Comparison of ENCODE assay signal across 18 cellular contexts in the genomic region with DNA sequence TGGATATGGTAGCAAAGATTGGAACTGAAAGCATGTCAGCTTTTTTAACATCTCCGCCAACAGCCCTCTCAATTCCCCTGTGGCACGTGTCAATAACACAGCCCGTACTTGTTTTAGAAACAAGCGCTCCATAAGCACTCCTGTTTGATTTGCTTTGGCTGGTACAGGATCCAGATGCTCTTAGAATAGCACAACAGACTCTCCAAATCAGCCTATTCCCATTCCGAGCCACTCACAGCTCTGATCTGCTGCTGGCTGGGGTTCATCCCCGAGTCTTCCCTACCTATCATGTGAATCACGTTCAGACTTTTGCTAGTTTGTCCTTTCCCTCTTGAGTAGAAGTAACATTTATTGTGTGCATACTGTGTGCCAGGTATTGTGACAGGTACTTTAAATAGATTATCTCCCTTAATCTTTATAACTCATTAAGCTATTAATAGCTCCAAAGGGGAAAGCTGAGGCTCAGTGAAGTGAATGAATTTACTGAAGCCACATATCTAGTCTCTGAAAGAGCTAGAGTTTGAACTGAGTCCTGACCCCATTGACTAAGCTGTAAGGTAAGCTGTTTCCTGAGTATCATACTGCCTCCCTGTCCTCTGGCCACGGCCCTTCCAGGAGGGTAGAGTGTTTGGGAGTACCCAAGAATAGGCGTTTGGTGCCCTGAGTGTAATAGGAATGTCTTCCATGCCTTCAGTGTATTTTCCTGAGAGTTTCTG. TPM values are rescaled to one million over a fixed set of nuclear protein-coding genes. Genes with fewer than 3 reads are reported as not detected.
A peak's percentile ranks its signal among the peaks of the same experiment; 100 is the strongest.
DNase-seq lines count a peak whose midpoint lies in the region; ATAC-seq and TF ChIP-seq lines count a peak whose summit lies in the region.
"Had no signal": no experiment of that assay in that cellular context is flagged by ENCODE, and none has a peak within 500 bp of the region (broad histone marks: within the 10 kb centered on the region; RNA-seq: fewer than 3 reads in every experiment).

No MANE protein-coding gene starts in this region.

- H3K9me3 ChIP-seq in T-helper 17 cell (ENCODE audit: control insufficient read depth, low read length, poor library complexity, severe bottlenecking) (no peaks in the 10 kb centered on the region), lung (ENCODE audit: control insufficient read depth in 2 of 2, insufficient read depth in 1 of 2, low read length in 1 of 2) (no peaks in the 10 kb centered on the region)
- H3K9me3 ChIP-seq: ascending aorta, testis had no signal

- H3K4me1 ChIP-seq in lung (ENCODE audit: control insufficient read depth in 2 of 2, insufficient read depth in 2 of 2, low read length in 2 of 2) = peaks cover 24 to 57% of the 10 kb centered on the region in 2 donors

- H3K4me1 Mint-ChIP-seq in natural killer cell = peaks cover 90 to 91% of the 10 kb centered on the region in 2 donors
- peaks cover 76 to 81% of the 10 kb centered on the region in 2 donors for H3K4me1 Mint-ChIP-seq in natural killer cell treated with Interleukin-12 subunit alpha and Interleukin-12 subunit beta and Interleukin-15 and Interleukin-18, amount 100 ng/mL, for 72 hours (ENCODE audit: low read depth in 2 of 2)
- H3K4me1 Mint-ChIP-seq in T-helper 17 cell = peaks cover 72% of the 10 kb centered on the region

- WGBS in lung, 2 donors = 56 to 79% methylated on average over 9 of the region's 9 CpGs

- no peaks in the 10 kb centered on the region for H3K36me3 ChIP-seq in lung (ENCODE audit: control insufficient read depth in 2 of 2, insufficient read depth in 2 of 2, low read length in 2 of 2)
- H3K36me3 ChIP-seq: ascending aorta had no signal

- H3K27ac Mint-ChIP-seq in natural killer cell (peak overlapping the region; percentile 74 to 76), T-helper 17 cell (peak overlapping the region; percentile 6)
- H3K27ac Mint-ChIP-seq in natural killer cell treated with Interleukin-12 subunit alpha and Interleukin-12 subunit beta and Interleukin-15 and Interleukin-18, amount 100 ng/mL, for 72 hours = peak overlapping the region in 1 of 2 donors; percentile 14
- H3K27ac Mint-ChIP-seq: activated CD8-positive, alpha-beta T cell treated with anti-CD3 and anti-CD28 coated beads for 36 hours; dendritic cell treated with granulocyte-macrophage colony-stimulating factor and Interleukin-4, amounts not matched to agents 40 ng/mL and 50 ng/mL, for 4 days had no signal

- DNase-seq in natural killer cell (no peak), T-helper 17 cell (no peak), lung (ENCODE audit: low spot score) (no peak), NOMO-1 treated with DMSO at 0.1 percent for 48 hours (lab: John Stamatoyannopoulos, UW; ENCODE audit: unreplicated experiment) (no peak), KG1 (lab: John Stamatoyannopoulos, UW) (no peak)
- no peak for DNase-seq in natural killer cell treated with Interleukin-12 subunit alpha and Interleukin-12 subunit beta and Interleukin-15 and Interleukin-18, amount 100 ng/mL, for 72 hours (ENCODE audit: low spot score)
- DNase-seq in activated CD8-positive, alpha-beta memory T cell treated with anti-CD3 and anti-CD28 coated beads, Interleukin-2, amount 50 U/mL, for 4 hours = no peak
- DNase-seq: activated CD8-positive, alpha-beta T cell treated with anti-CD3 and anti-CD28 coated beads for 36 hours; activated effector memory CD4-positive, alpha-beta T cell treated with Interleukin-2 at 50 U/mL for 16 hours; left colon; naive B cell; NCI-H2227 treated with DMSO at 0.1 percent for 48 hours; testis had no signal

- H3K27me3 Mint-ChIP-seq in natural killer cell (ENCODE audit: low read depth in 2 of 2) = no peaks in the 10 kb centered on the region
- no peaks in the 10 kb centered on the region for H3K27me3 Mint-ChIP-seq in natural killer cell treated with Interleukin-12 subunit alpha and Interleukin-12 subunit beta and Interleukin-15 and Interleukin-18, amount 100 ng/mL, for 72 hours
- no peaks in the 10 kb centered on the region for H3K27me3 Mint-ChIP-seq in T-helper 17 cell
- H3K27me3 Mint-ChIP-seq: activated CD8-positive, alpha-beta T cell treated with anti-CD3 and anti-CD28 coated beads for 36 hours; dendritic cell treated with granulocyte-macrophage colony-stimulating factor and Interleukin-4, amounts not matched to agents 40 ng/mL and 50 ng/mL, for 4 days; naive B cell had no signal

- H3K4me3 ChIP-seq in lung = no peak overlapping the region
- H3K4me3 ChIP-seq: ascending aorta, testis had no signal

- no peaks in the 10 kb centered on the region for H3K9me3 Mint-ChIP-seq in natural killer cell
- H3K9me3 Mint-ChIP-seq in natural killer cell treated with Interleukin-12 subunit alpha and Interleukin-12 subunit beta and Interleukin-15 and Interleukin-18, amount 100 ng/mL, for 72 hours = no peaks in the 10 kb centered on the region
- H3K9me3 Mint-ChIP-seq: activated CD8-positive, alpha-beta T cell treated with anti-CD3 and anti-CD28 coated beads for 36 hours; dendritic cell treated with granulocyte-macrophage colony-stimulating factor and Interleukin-4, amounts not matched to agents 40 ng/mL and 50 ng/mL, for 4 days; naive B cell had no signal

- intact Hi-C loops in natural killer cell (cut with micrococcal nuclease) = loop anchor here (10.0 kb wide), 1 partner anchor 46 kb away; the partner anchor contains the start of gene RALY

- TF ChIP-seq CTCF in natural killer cell (IDR thresholded peaks at IDR 0.05) = no peak
- TF ChIP-seq CTCF in lung (IDR thresholded peaks at IDR 0.05; ENCODE audit: control extremely low read depth, extremely low read depth) = no peak

- no peak overlapping the region for H3K27ac ChIP-seq in lung (ENCODE audit: low read depth in 1 of 2, low read length in 1 of 2)
- H3K27ac ChIP-seq: ascending aorta, testis had no signal

- H3K36me3 Mint-ChIP-seq in natural killer cell (no peaks in the 10 kb centered on the region), T-helper 17 cell (ENCODE audit: low read depth) (peaks cover 6% of the 10 kb centered on the region)
- peaks cover 4% of the 10 kb centered on the region for H3K36me3 Mint-ChIP-seq in natural killer cell treated with Interleukin-12 subunit alpha and Interleukin-12 subunit beta and Interleukin-15 and Interleukin-18, amount 100 ng/mL, for 72 hours
- H3K36me3 Mint-ChIP-seq: naive B cell had no signal

- H3K27me3 ChIP-seq in lung (ENCODE audit: control insufficient read depth, insufficient read depth) = no peaks in the 10 kb centered on the region
- H3K27me3 ChIP-seq: ascending aorta, testis had no signal

- H3K4me3 Mint-ChIP-seq in natural killer cell = no peak overlapping the region
- no peak overlapping the region for H3K4me3 Mint-ChIP-seq in natural killer cell treated with Interleukin-12 subunit alpha and Interleukin-12 subunit beta and Interleukin-15 and Interleukin-18, amount 100 ng/mL, for 72 hours
- no peak overlapping the region for H3K4me3 Mint-ChIP-seq in T-helper 17 cell
- H3K4me3 Mint-ChIP-seq: activated CD8-positive, alpha-beta T cell treated with anti-CD3 and anti-CD28 coated beads for 36 hours; dendritic cell treated with granulocyte-macrophage colony-stimulating factor and Interleukin-4, amounts not matched to agents 40 ng/mL and 50 ng/mL, for 4 days; naive B cell had no signal

- ATAC-seq in natural killer cell (no peak), T-helper 17 cell (no peak), lung (ENCODE audit: insufficient read depth, low FRiP score) (peak; percentile 50), HG02981 (IDR thresholded peaks at IDR 0.05; ENCODE audit: unreplicated experiment) (no peak)
- ATAC-seq in natural killer cell treated with Interleukin-12 subunit alpha and Interleukin-12 subunit beta and Interleukin-15 and Interleukin-18, amount 100 ng/mL, for 72 hours = no peak
- ATAC-seq: activated CD8-positive, alpha-beta T cell treated with anti-CD3 and anti-CD28 coated beads for 36 hours; esophagus mucosa; left colon; SK-N-SH treated with all-trans-retinoic acid at 6 μM for 48 hours had no signal

RNA-seq across cellular contexts. Expression of gene RALY, which starts 46.7 kb away (rescaled TPM):
- total RNA-seq in natural killer cell (100 to 1,000 TPM; 194 to 204 (median 198) TPM), T-helper 17 cell (100 to 1,000 TPM; 120 to 137 TPM), lung (100 to 1,000 TPM; 135 to 143 TPM)
- total RNA-seq in natural killer cell treated with Interleukin-12 subunit alpha and Interleukin-12 subunit beta and Interleukin-15 and Interleukin-18, amount 100 ng/mL, for 72 hours = 100 to 1,000 TPM; 158 to 162 TPM
- polyA plus RNA-seq in lung = 100 to 1,000 TPM; 148 to 157 TPM
